ENCODE assay signal across 36 cellular contexts in genomic region chr17:65787503-65787902, GRCh38.
"Had no signal": no experiment of that assay in that cellular context is flagged by ENCODE, and none has a peak within 500 bp of the region (broad histone marks: within the 10 kb centered on the region; RNA-seq: fewer than 3 reads in every experiment).

No MANE protein-coding gene starts in this region.

- H3K27me3 ChIP-seq: adrenal gland, cardiac muscle cell had no signal

- ATAC-seq: activated CD8-positive, alpha-beta T cell treated with anti-CD3 and anti-CD28 coated beads for 36 hours; activated naive CD4-positive, alpha-beta T cell treated with anti-CD3 and anti-CD28 coated beads, Interleukin-2, amount 50 U/mL, for 72 hours; activated T-helper 17 cell treated with anti-CD3 and anti-CD28 coated beads, Interleukin-2, amount 50 U/mL, for 72 hours had no signal

- H3K27ac Mint-ChIP-seq: activated B cell treated with CpG ODN at 0.5 μM for 24 hours; activated CD4-positive, alpha-beta memory T cell treated with anti-CD3 and anti-CD28 coated beads for 36 hours; activated CD4-positive, alpha-beta T cell treated with anti-CD3 and anti-CD28 coated beads, Interleukin-2, amount 10 ng/mL, durations not matched to agents 24 days and 14 days; activated CD8-positive, alpha-beta T cell treated with anti-CD3 and anti-CD28 coated beads for 36 hours; activated naive CD4-positive, alpha-beta T cell treated with anti-CD3 and anti-CD28 coated beads for 36 hours; activated naive CD4-positive, alpha-beta T cell treated with anti-CD3 and anti-CD28 coated beads, Interleukin-2, amount 50 U/mL, for 72 hours; activated naive CD8-positive, alpha-beta T cell treated with anti-CD3 and anti-CD28 coated beads for 36 hours; activated T-cell treated with anti-CD3 and anti-CD28 coated beads, Interleukin-2, amount 50 U/mL, for 24 hours; activated T-helper 1 cell treated with anti-CD3 and anti-CD28 coated beads, Interleukin-12 subunit alpha, Interleukin-12 subunit beta, Interleukin-2, Interleukin-4 antibody, amounts not matched to agents 30 ng/mL and 10 ng/mL and 1 ng/mL, durations not matched to agents 14 hours and 24 hours and 36 hours; activated T-helper 17 cell treated with anti-CD3 and anti-CD28 coated beads, Interleukin-2, amount 50 U/mL, for 72 hours; brain; T-helper 1 cell treated with Interleukin-12 subunit alpha and Interleukin-12 subunit beta and Interleukin-4 antibody, amounts not matched to agents 30 μg/mL and 1 μg/mL, for 36 hours; T-helper 2 cell treated with Interferon-gamma antibody and Interleukin-4, amounts not matched to agents 5 μg/mL and 100 μg/mL, for 36 hours had no signal

- H3K4me3 Mint-ChIP-seq: activated B cell treated with CpG ODN at 0.5 μM for 24 hours; activated CD4-positive, alpha-beta memory T cell treated with anti-CD3 and anti-CD28 coated beads for 36 hours; activated CD4-positive, alpha-beta T cell treated with anti-CD3 and anti-CD28 coated beads, Interleukin-2, amount 10 ng/mL, durations not matched to agents 24 days and 14 days; activated CD8-positive, alpha-beta T cell treated with anti-CD3 and anti-CD28 coated beads for 36 hours; activated naive CD4-positive, alpha-beta T cell treated with anti-CD3 and anti-CD28 coated beads for 36 hours; activated naive CD8-positive, alpha-beta T cell treated with anti-CD3 and anti-CD28 coated beads for 36 hours; activated T-cell treated with anti-CD3 and anti-CD28 coated beads, Interleukin-2, amount 50 U/mL, for 24 hours; activated T-helper 1 cell treated with anti-CD3 and anti-CD28 coated beads, Interleukin-12 subunit alpha, Interleukin-12 subunit beta, Interleukin-2, Interleukin-4 antibody, amounts not matched to agents 30 ng/mL and 10 ng/mL and 1 ng/mL, durations not matched to agents 14 hours and 24 hours and 36 hours; activated T-helper 17 cell treated with anti-CD3 and anti-CD28 coated beads, Interleukin-2, amount 50 U/mL, for 72 hours; brain; central memory CD8-positive, alpha-beta T cell; T-helper 1 cell treated with Interleukin-12 subunit alpha and Interleukin-12 subunit beta and Interleukin-4 antibody, amounts not matched to agents 30 μg/mL and 1 μg/mL, for 36 hours; T-helper 2 cell treated with Interferon-gamma antibody and Interleukin-4, amounts not matched to agents 5 μg/mL and 100 μg/mL, for 36 hours had no signal

- H3K4me1 Mint-ChIP-seq: activated B cell treated with CpG ODN at 0.5 μM for 24 hours; activated CD4-positive, alpha-beta T cell treated with anti-CD3 and anti-CD28 coated beads, Interleukin-2, amount 10 ng/mL, durations not matched to agents 24 days and 14 days; activated naive CD8-positive, alpha-beta T cell treated with anti-CD3 and anti-CD28 coated beads for 36 hours; activated T-helper 17 cell treated with anti-CD3 and anti-CD28 coated beads, Interleukin-2, amount 50 U/mL, for 72 hours; central memory CD8-positive, alpha-beta T cell had no signal

- FAIRE-seq: bronchial epithelial cell, TTC549 had no signal

- DNase-seq: activated B cell treated with CpG ODN at 0.5 μM for 24 hours; activated CD4-positive, alpha-beta memory T cell treated with anti-CD3 and anti-CD28 coated beads for 36 hours; activated CD4-positive, alpha-beta T cell treated with anti-CD3 and anti-CD28 coated beads for 4 hours; activated CD4-positive, alpha-beta T cell treated with anti-CD3 and anti-CD28 coated beads, Interleukin-2, amount 10 ng/mL, durations not matched to agents 24 days and 14 days; activated CD4-positive, alpha-beta T cell treated with anti-CD3 and anti-CD28 coated beads, Interleukin-2, amount 50 U/mL, for 1 hour; activated CD4-positive, alpha-beta T cell treated with anti-CD3 and anti-CD28 coated beads, Interleukin-2, amount 50 U/mL, for 4 hours; activated CD4-positive, CD25-positive, alpha-beta regulatory T cell treated with anti-CD3 and anti-CD28 coated beads, Interleukin-2, amount 50 U/mL, for 72 hours; activated CD8-positive, alpha-beta memory T cell treated with anti-CD3 and anti-CD28 coated beads, Interleukin-2, amount 50 U/mL, for 4 hours; activated CD8-positive, alpha-beta T cell treated with anti-CD3 and anti-CD28 coated beads for 36 hours; activated effector memory CD4-positive, alpha-beta T cell treated with anti-CD3 and anti-CD28 coated beads, Interleukin-2, amount 50 U/mL, for 16 hours; activated gamma-delta T cell treated with Interleukin-2 at 50 U/mL for 16 hours; activated naive CD4-positive, alpha-beta T cell; activated naive CD4-positive, alpha-beta T cell treated with anti-CD3 and anti-CD28 coated beads for 36 hours; activated naive CD4-positive, alpha-beta T cell treated with anti-CD3 and anti-CD28 coated beads, Interleukin-2, amount 50 U/mL, for 16 hours; activated naive CD8-positive, alpha-beta T cell treated with anti-CD3 and anti-CD28 coated beads for 36 hours; activated T-cell treated with anti-CD3 and anti-CD28 coated beads, Interleukin-2, amount 50 U/mL, for 24 hours; activated T-cell treated with anti-CD3 and anti-CD28 coated beads, Interleukin-2, amount 50 U/mL, for 48 hours; adrenal gland; amniotic stem cell; aorta; caudate nucleus; cerebellar nuclear complex; T-helper 1 cell; T-helper 2 cell; T-helper 9 cell had no signal

- H3K27ac ChIP-seq: adrenal gland, cardiac muscle cell, VCaP had no signal

- H3K36me3 Mint-ChIP-seq: activated CD4-positive, alpha-beta memory T cell treated with anti-CD3 and anti-CD28 coated beads for 36 hours; activated naive CD4-positive, alpha-beta T cell treated with anti-CD3 and anti-CD28 coated beads, Interleukin-2, amount 50 U/mL, for 72 hours; activated naive CD8-positive, alpha-beta T cell treated with anti-CD3 and anti-CD28 coated beads for 36 hours had no signal

- H3K9me3 Mint-ChIP-seq: activated B cell treated with CpG ODN at 0.5 μM for 24 hours; activated CD4-positive, alpha-beta memory T cell treated with anti-CD3 and anti-CD28 coated beads for 36 hours; activated CD4-positive, alpha-beta T cell treated with anti-CD3 and anti-CD28 coated beads, Interleukin-2, amount 10 ng/mL, durations not matched to agents 24 days and 14 days; activated CD8-positive, alpha-beta T cell treated with anti-CD3 and anti-CD28 coated beads for 36 hours; activated naive CD4-positive, alpha-beta T cell treated with anti-CD3 and anti-CD28 coated beads for 36 hours; activated naive CD4-positive, alpha-beta T cell treated with anti-CD3 and anti-CD28 coated beads, Interleukin-2, amount 50 U/mL, for 72 hours; activated naive CD8-positive, alpha-beta T cell treated with anti-CD3 and anti-CD28 coated beads for 36 hours; activated T-cell treated with anti-CD3 and anti-CD28 coated beads, Interleukin-2, amount 50 U/mL, for 24 hours; activated T-helper 1 cell treated with anti-CD3 and anti-CD28 coated beads, Interleukin-12 subunit alpha, Interleukin-12 subunit beta, Interleukin-2, Interleukin-4 antibody, amounts not matched to agents 30 ng/mL and 10 ng/mL and 1 ng/mL, durations not matched to agents 14 hours and 24 hours and 36 hours; activated T-helper 17 cell treated with anti-CD3 and anti-CD28 coated beads, Interleukin-2, amount 50 U/mL, for 72 hours; central memory CD8-positive, alpha-beta T cell; T-helper 1 cell treated with Interleukin-12 subunit alpha and Interleukin-12 subunit beta and Interleukin-4 antibody, amounts not matched to agents 30 μg/mL and 1 μg/mL, for 36 hours; T-helper 2 cell treated with Interferon-gamma antibody and Interleukin-4, amounts not matched to agents 5 μg/mL and 100 μg/mL, for 36 hours had no signal

- H3K4me3 ChIP-seq: adrenal gland, cardiac muscle cell had no signal

- H3K27me3 Mint-ChIP-seq: activated B cell treated with CpG ODN at 0.5 μM for 24 hours; activated CD4-positive, alpha-beta memory T cell treated with anti-CD3 and anti-CD28 coated beads for 36 hours; activated naive CD8-positive, alpha-beta T cell treated with anti-CD3 and anti-CD28 coated beads for 36 hours; activated T-cell treated with anti-CD3 and anti-CD28 coated beads, Interleukin-2, amount 50 U/mL, for 24 hours; activated T-helper 17 cell treated with anti-CD3 and anti-CD28 coated beads, Interleukin-2, amount 50 U/mL, for 72 hours; brain had no signal

- H3K36me3 ChIP-seq: adrenal gland, cardiac muscle cell had no signal
